Comparison of ENCODE assay signal across 2 cellular contexts in genomic region chr12:131087302-131087818, GRCh38.
TF ChIP-seq lines count a peak whose summit lies in the region.

No MANE protein-coding gene starts in this region.

TF ChIP-seq in WTC11, 78 proteins besides CTCF, POLR2A, EP300 and RAD21:
- TF ChIP-seq HMGXB4 (CRISPR knock-in tag; IDR thresholded peaks at IDR 0.05) = no peak
- no peak for TF ChIP-seq USF2 (CRISPR knock-in tag; IDR thresholded peaks at IDR 0.05)
- TF ChIP-seq ZBTB43 (CRISPR knock-in tag; IDR thresholded peaks at IDR 0.05) = no peak
- no peak for TF ChIP-seq SMAD4 (CRISPR knock-in tag; IDR thresholded peaks at IDR 0.05)
- TF ChIP-seq ETV6 (CRISPR knock-in tag; IDR thresholded peaks at IDR 0.05) = no peak
- no peak for TF ChIP-seq ATF1 (CRISPR knock-in tag; IDR thresholded peaks at IDR 0.05)
- TF ChIP-seq RELA (CRISPR knock-in tag; IDR thresholded peaks at IDR 0.05; ENCODE audit: borderline replicate concordance) = no peak
- no peak for TF ChIP-seq ZMAT4 (CRISPR knock-in tag; IDR thresholded peaks at IDR 0.05)
- TF ChIP-seq NFE2L1 (CRISPR knock-in tag; IDR thresholded peaks at IDR 0.05) = no peak
- TF ChIP-seq ATF3 (CRISPR knock-in tag; conservative IDR thresholded peaks at IDR 0.05) = no peak
- TF ChIP-seq TEAD4 (CRISPR knock-in tag; IDR thresholded peaks at IDR 0.05) = no peak
- TF ChIP-seq ZNF425 (CRISPR knock-in tag; conservative IDR thresholded peaks at IDR 0.05) = no peak
- TF ChIP-seq ZNF232 (CRISPR knock-in tag; IDR thresholded peaks at IDR 0.05) = no peak
- no peak for TF ChIP-seq ZNF317 (CRISPR knock-in tag; IDR thresholded peaks at IDR 0.05; ENCODE audit: borderline replicate concordance, low read depth)
- TF ChIP-seq FOXK1 (CRISPR knock-in tag; IDR thresholded peaks at IDR 0.05) = no peak
- TF ChIP-seq FOXP4 (CRISPR knock-in tag; IDR thresholded peaks at IDR 0.05) = no peak

TF ChIP-seq in GM23338, 12 proteins besides CTCF, POLR2A, EP300 and RAD21:
- TF ChIP-seq REST (IDR thresholded peaks at IDR 0.05; ENCODE audit: unreplicated experiment) (no peak), POLR2AphosphoS5 (IDR thresholded peaks at IDR 0.05; ENCODE audit: low read depth) (no peak), STAT1 (IDR thresholded peaks at IDR 0.05; ENCODE audit: unreplicated experiment) (no peak), EZH2phosphoT487 (IDR thresholded peaks at IDR 0.05; ENCODE audit: unreplicated experiment) (no peak), CREB1 (CRISPR knock-in tag; IDR thresholded peaks at IDR 0.05; ENCODE audit: low read depth) (no peak), ZNF114 (CRISPR knock-in tag; IDR thresholded peaks at IDR 0.05) (no peak), EZH2 (IDR thresholded peaks at IDR 0.05; ENCODE audit: low read depth, unreplicated experiment) (no peak), ZNF331 (CRISPR knock-in tag; IDR thresholded peaks at IDR 0.05; ENCODE audit: low read depth) (no peak), NANOG (IDR thresholded peaks at IDR 0.05; ENCODE audit: borderline replicate concordance) (no peak), JUNB (IDR thresholded peaks at IDR 0.05; ENCODE audit: unreplicated experiment) (no peak), ZNF462 (CRISPR knock-in tag; IDR thresholded peaks at IDR 0.05) (no peak), ETS1 (IDR thresholded peaks at IDR 0.05) (no peak)
TF ChIP-seq in GM23338: peak in this region for 0.
